ENCODE assay signal across 9 cellular contexts in genomic region chr1:202193614-202194327, GRCh38. TPM values are rescaled to one million over a fixed set of nuclear protein-coding genes. Genes with fewer than 3 reads are reported as not detected.
DNase-seq lines count a peak whose midpoint lies in the region; ATAC-seq and TF ChIP-seq lines count a peak whose summit lies in the region.
"Had no signal": no experiment of that assay in that cellular context is flagged by ENCODE, and none has a peak within 500 bp of the region (broad histone marks: within the 10 kb centered on the region; RNA-seq: fewer than 3 reads in every experiment).

Gene LGR6, plus strand, starts transcription at chr1:202193799. Its CDS starts 191 bp downstream, at chr1:202193990.

- peaks cover 8% of the 10 kb centered on the region for H3K4me1 Mint-ChIP-seq in MCF 10A (ENCODE audit: insufficient read depth, unreplicated experiment)
- peaks cover 6% of the 10 kb centered on the region for H3K4me1 Mint-ChIP-seq in endodermal cell

- no peak for TF ChIP-seq POLR2A in breast epithelium (IDR thresholded peaks at IDR 0.05)
- TF ChIP-seq POLR2A in vagina (IDR thresholded peaks at IDR 0.05) = no peak

- CTCF ChIA-PET in MCF 10A (lab: Yijun Ruan, JAX) = interaction anchor here (0.9 to 21.3 kb wide), 33 partner anchors 9 to 526 kb away, joined by 3 to 954 read pairs (median 9); partner anchors contain the start of gene UBE2T

- no peak within 1 kb of the TSS for H3K4me3 Mint-ChIP-seq in MCF 10A (ENCODE audit: unreplicated experiment)
- H3K4me3 Mint-ChIP-seq in endodermal cell = peak within 1 kb of the TSS; percentile 46

- 12 to 20% methylated on average over 13 to 61 of the region's 61 CpGs for WGBS in endodermal cell (ENCODE audit: insufficient coverage in 1 of 2, insufficient read length in 1 of 2), 2 experiments
- WGBS in mesodermal cell (ENCODE audit: insufficient coverage in 2 of 2), 2 experiments = 6 to 10% methylated on average over 39 to 56 of the region's 61 CpGs

- H3K9me3 ChIP-seq in breast epithelium = no peaks in the 10 kb centered on the region
- H3K9me3 ChIP-seq in endodermal cell (ENCODE audit: control insufficient read depth, low read length) = no peaks in the 10 kb centered on the region
- no peaks in the 10 kb centered on the region for H3K9me3 ChIP-seq in mesodermal cell (ENCODE audit: control insufficient read depth, low read length)
- H3K9me3 ChIP-seq in vagina = no peaks in the 10 kb centered on the region

- H3K4me1 ChIP-seq in breast epithelium = peaks cover under 1 to 4% of the 10 kb centered on the region in 2 donors
- H3K4me1 ChIP-seq in endodermal cell (ENCODE audit: control insufficient read depth, insufficient read depth, low read length) = peaks cover 7% of the 10 kb centered on the region
- peaks cover 5% of the 10 kb centered on the region for H3K4me1 ChIP-seq in mesodermal cell (ENCODE audit: control insufficient read depth, insufficient read depth, low read length, poor library complexity, severe bottlenecking)
- peaks cover 11% of the 10 kb centered on the region for H3K4me1 ChIP-seq in vagina

- peak in 1 of 3 donors; percentile 30 for TF ChIP-seq CTCF in breast epithelium (IDR thresholded peaks at IDR 0.05)
- no peak for TF ChIP-seq CTCF in MCF 10A (IDR thresholded peaks at IDR 0.05; ENCODE audit: unreplicated experiment)
- peak; percentile 44 for TF ChIP-seq CTCF in endodermal cell (conservative IDR thresholded peaks at IDR 0.05)
- TF ChIP-seq CTCF in vagina (IDR thresholded peaks at IDR 0.05) = no peak

- H3K36me3 ChIP-seq in breast epithelium (no peaks in the 10 kb centered on the region), endodermal cell (ENCODE audit: control insufficient read depth, insufficient read depth, low read length) (no peaks in the 10 kb centered on the region), mesodermal cell (ENCODE audit: control insufficient read depth, insufficient read depth, low read length) (no peaks in the 10 kb centered on the region), vagina (no peaks in the 10 kb centered on the region)

- no peaks in the 10 kb centered on the region for H3K36me3 Mint-ChIP-seq in MCF 10A (ENCODE audit: insufficient read depth, unreplicated experiment)
- H3K36me3 Mint-ChIP-seq in endodermal cell (ENCODE audit: low read depth) = peaks cover 1% of the 10 kb centered on the region

- no peak within 1 kb of the TSS for H3K9ac ChIP-seq in endodermal cell (ENCODE audit: extremely low read depth, low read length, poor library complexity, severe bottlenecking)

- no peak within 1 kb of the TSS for H3K27ac Mint-ChIP-seq in MCF 10A (ENCODE audit: low read depth, unreplicated experiment)
- no peak within 1 kb of the TSS for H3K27ac Mint-ChIP-seq in endodermal cell

- H3K27ac ChIP-seq in breast epithelium = peak within 1 kb of the TSS; percentile 45 to 63
- no peak within 1 kb of the TSS for H3K27ac ChIP-seq in endodermal cell (ENCODE audit: low read depth, low read length)
- H3K27ac ChIP-seq in mesodermal cell (ENCODE audit: low read depth, low read length, severe bottlenecking) = no peak within 1 kb of the TSS
- H3K27ac ChIP-seq in vagina = no peak within 1 kb of the TSS

- no peaks in the 10 kb centered on the region for H3K27me3 ChIP-seq in breast epithelium
- peaks cover 49% of the 10 kb centered on the region for H3K27me3 ChIP-seq in endodermal cell (ENCODE audit: control insufficient read depth, insufficient read depth, low read length, poor library complexity, severe bottlenecking)
- no peaks in the 10 kb centered on the region for H3K27me3 ChIP-seq in vagina

- H3K4me3 ChIP-seq in breast epithelium = peak within 1 kb of the TSS; percentile 4 to 70 (median 57)
- peak within 1 kb of the TSS; percentile 66 for H3K4me3 ChIP-seq in endodermal cell (ENCODE audit: low read length)
- H3K4me3 ChIP-seq in mesodermal cell (ENCODE audit: extremely low read depth, insufficient read depth, low read length, poor library complexity, severe bottlenecking) = peak within 1 kb of the TSS; percentile 11
- peak within 1 kb of the TSS; percentile 28 to 32 for H3K4me3 ChIP-seq in vagina

- DNase-seq in breast epithelium (ENCODE audit: low spot score in 2 of 2) = no peak
- DNase-seq in MCF 10A (ENCODE audit: unreplicated experiment) = no peak
- DNase-seq in endodermal cell = peak; percentile 75
- DNase-seq in vagina (ENCODE audit: extremely low spot score in 2 of 2) = no peak
- DNase-seq in DMS79 treated with DMSO at 0.1 percent for 48 hours (lab: John Stamatoyannopoulos, UW) = no peak
- DNase-seq in activated naive CD4-positive, alpha-beta T cell treated with Interleukin-2 at 50 U/mL for 16 hours = no peak

- no TSS peak for BruUV-seq in MCF 10A (replicated peaks; lab: Mats Ljungman, UMichigan)

- H3K9me3 Mint-ChIP-seq in MCF 10A (ENCODE audit: unreplicated experiment) (no peaks in the 10 kb centered on the region), endodermal cell (peaks cover 7% of the 10 kb centered on the region)

- intact Hi-C loops in breast epithelium (cut with DNase I; ENCODE audit: low total_unique reads) = no loop called here
- intact Hi-C loops in MCF 10A (cut with micrococcal nuclease) = loop anchor here (1.0 to 2.0 kb wide), 3 partner anchors 43 to 122 kb away; no protein-coding TSS in a partner anchor
- intact Hi-C loops in vagina (cut with DNase I) = no loop called here

- no peak for ATAC-seq in HG03175 (IDR thresholded peaks at IDR 0.05; ENCODE audit: unreplicated experiment)

- peaks cover 32% of the 10 kb centered on the region for H3K27me3 Mint-ChIP-seq in MCF 10A (ENCODE audit: insufficient read depth, unreplicated experiment)
- H3K27me3 Mint-ChIP-seq in endodermal cell (ENCODE audit: insufficient read depth) = peaks cover 45% of the 10 kb centered on the region

- POLR2A ChIA-PET in MCF 10A (lab: Yijun Ruan, JAX) = interaction anchor here (0.9 to 1.8 kb wide), 3 partner anchors 9 to 120 kb away, joined by 3 to 9 read pairs (median 7); no protein-coding TSS in a partner anchor

RNA-seq across cellular contexts. Expression of gene LGR6, which starts in this region (rescaled TPM):
- total RNA-seq in breast epithelium = 10 to 100 TPM in 1 of 3 donors, 1 to 10 TPM in 1, not detected in 1; 2.6 to 11.3 TPM
- 0.32 and 0.56 TPM in 2 replicates for total RNA-seq in MCF 10A (2022)
- total RNA-seq in endodermal cell = 1 to 10 TPM in 1 of 2 donors, under 1 TPM in 1; 0.73 to 1.5 TPM
- polyA plus RNA-seq in endodermal cell (2013, experiment 1 of 2) = 0.57 TPM
- 0.79 TPM for polyA plus RNA-seq in endodermal cell (2013, experiment 2 of 2)
- polyA plus RNA-seq in mesodermal cell (2013, experiment 1 of 2) = 0.26 TPM
- polyA plus RNA-seq in mesodermal cell (2013, experiment 2 of 2) = 0.15 TPM
- 6.6 TPM for total RNA-seq in vagina
- total RNA-seq: LHCN-M2 had no signal

Comparison
In these comparisons a context has a peak if more than half of its experiments do, and no peak if none do; other contexts are left out.
1. H3K27ac ChIP-seq: peak in breast epithelium (2 of 2); none in endodermal cell (single experiment), mesodermal cell (single experiment) and vagina (single experiment).
2. H3K4me3 ChIP-seq: peak in every context shown above with its lines; median percentile 66 in endodermal cell; 57 in breast epithelium; 30 in vagina; 11 in mesodermal cell.